In the genomic region with DNA sequence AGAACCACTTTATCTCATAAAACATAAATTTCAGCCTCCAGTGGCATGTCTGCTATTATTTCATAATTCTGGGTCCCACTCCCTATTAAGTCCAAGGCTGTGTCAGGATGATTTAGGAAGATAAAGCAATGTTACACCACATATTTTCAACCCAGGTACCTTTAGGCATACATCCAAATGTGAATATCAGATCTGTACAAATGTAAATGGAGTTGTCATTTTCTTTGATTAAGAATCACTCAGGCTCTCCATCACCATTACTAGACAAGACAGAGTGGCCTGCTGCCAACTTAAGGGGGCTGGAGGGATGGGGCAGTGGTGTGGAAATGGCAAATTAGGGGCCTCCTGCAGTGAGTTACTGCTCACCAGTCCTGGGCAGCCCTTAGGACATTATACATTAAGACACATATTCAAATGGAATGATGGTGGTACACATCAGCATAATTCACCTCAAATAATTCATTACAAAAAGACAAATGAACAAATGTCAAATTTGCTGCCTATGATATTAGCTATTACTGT, we compare ENCODE assay signal across 1 cellular context.
TF ChIP-seq lines count a peak whose summit lies in the region.

No MANE protein-coding gene starts in this region.

TF ChIP-seq in SK-N-SH treated with all-trans-retinoic acid at 6 μM for 48 hours, 23 proteins besides CTCF, POLR2A, EP300 and RAD21 (continued from another document):
- TF ChIP-seq, protein P1, sequence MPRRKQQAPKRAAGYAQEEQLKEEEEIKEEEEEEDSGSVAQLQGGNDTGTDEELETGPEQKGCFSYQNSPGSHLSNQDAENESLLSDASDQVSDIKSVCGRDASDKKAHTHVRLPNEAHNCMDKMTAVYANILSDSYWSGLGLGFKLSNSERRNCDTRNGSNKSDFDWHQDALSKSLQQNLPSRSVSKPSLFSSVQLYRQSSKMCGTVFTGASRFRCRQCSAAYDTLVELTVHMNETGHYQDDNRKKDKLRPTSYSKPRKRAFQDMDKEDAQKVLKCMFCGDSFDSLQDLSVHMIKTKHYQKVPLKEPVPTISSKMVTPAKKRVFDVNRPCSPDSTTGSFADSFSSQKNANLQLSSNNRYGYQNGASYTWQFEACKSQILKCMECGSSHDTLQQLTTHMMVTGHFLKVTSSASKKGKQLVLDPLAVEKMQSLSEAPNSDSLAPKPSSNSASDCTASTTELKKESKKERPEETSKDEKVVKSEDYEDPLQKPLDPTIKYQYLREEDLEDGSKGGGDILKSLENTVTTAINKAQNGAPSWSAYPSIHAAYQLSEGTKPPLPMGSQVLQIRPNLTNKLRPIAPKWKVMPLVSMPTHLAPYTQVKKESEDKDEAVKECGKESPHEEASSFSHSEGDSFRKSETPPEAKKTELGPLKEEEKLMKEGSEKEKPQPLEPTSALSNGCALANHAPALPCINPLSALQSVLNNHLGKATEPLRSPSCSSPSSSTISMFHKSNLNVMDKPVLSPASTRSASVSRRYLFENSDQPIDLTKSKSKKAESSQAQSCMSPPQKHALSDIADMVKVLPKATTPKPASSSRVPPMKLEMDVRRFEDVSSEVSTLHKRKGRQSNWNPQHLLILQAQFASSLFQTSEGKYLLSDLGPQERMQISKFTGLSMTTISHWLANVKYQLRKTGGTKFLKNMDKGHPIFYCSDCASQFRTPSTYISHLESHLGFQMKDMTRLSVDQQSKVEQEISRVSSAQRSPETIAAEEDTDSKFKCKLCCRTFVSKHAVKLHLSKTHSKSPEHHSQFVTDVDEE (CRISPR knock-in tag; IDR thresholded peaks at IDR 0.05): no peak
- TF ChIP-seq TCF4 (CRISPR knock-in tag; IDR thresholded peaks at IDR 0.05; ENCODE audit: borderline replicate concordance) (no peak), ESRRG (CRISPR knock-in tag; IDR thresholded peaks at IDR 0.05) (no peak), CSDC2 (CRISPR knock-in tag; IDR thresholded peaks at IDR 0.05) (no peak), ZC3H10 (CRISPR knock-in tag; IDR thresholded peaks at IDR 0.05) (peak; percentile 10; the same call in 1 of the 2 replicates), ISL1 (CRISPR knock-in tag; IDR thresholded peaks at IDR 0.05) (peak; percentile 91), ARNTL (CRISPR knock-in tag; IDR thresholded peaks at IDR 0.05; ENCODE audit: borderline replicate concordance, low read depth) (no peak), ZFP30 (CRISPR knock-in tag; IDR thresholded peaks at IDR 0.05) (no peak)
- TF ChIP-seq, protein P2, sequence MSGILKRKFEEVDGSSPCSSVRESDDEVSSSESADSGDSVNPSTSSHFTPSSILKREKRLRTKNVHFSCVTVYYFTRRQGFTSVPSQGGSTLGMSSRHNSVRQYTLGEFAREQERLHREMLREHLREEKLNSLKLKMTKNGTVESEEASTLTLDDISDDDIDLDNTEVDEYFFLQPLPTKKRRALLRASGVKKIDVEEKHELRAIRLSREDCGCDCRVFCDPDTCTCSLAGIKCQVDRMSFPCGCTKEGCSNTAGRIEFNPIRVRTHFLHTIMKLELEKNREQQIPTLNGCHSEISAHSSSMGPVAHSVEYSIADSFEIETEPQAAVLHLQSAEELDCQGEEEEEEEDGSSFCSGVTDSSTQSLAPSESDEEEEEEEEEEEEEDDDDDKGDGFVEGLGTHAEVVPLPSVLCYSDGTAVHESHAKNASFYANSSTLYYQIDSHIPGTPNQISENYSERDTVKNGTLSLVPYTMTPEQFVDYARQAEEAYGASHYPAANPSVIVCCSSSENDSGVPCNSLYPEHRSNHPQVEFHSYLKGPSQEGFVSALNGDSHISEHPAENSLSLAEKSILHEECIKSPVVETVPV (CRISPR knock-in tag; IDR thresholded peaks at IDR 0.05): no peak
